Comparison of ENCODE assay signal across 8 cellular contexts in genomic region chr5:176388341-176389113, GRCh38. TPM values are rescaled to one million over a fixed set of nuclear protein-coding genes. Genes with fewer than 3 reads are reported as not detected.
DNase-seq lines count a peak whose midpoint lies in the region; ATAC-seq and TF ChIP-seq lines count a peak whose summit lies in the region.

HIGD2A (plus strand) TSS chr5:176388751; CDS start chr5:176388820, 69 bp downstream.
NOP16 (minus strand) TSS chr5:176388598; CDS start chr5:176388539, 59 bp downstream.

- H3K4me2 ChIP-seq in osteoblast (ENCODE audit: insufficient read depth, low read length): peak within 1 kb of the TSS; percentile 94

- H3K4me1 ChIP-seq in osteoblast (ENCODE audit: insufficient read depth, low read length) (peaks cover 18% of the 10 kb centered on the region), thoracic aorta (ENCODE audit: control insufficient read depth in 1 of 2, low read depth in 2 of 2) (peaks cover 9 to 20% of the 10 kb centered on the region in 2 donors)

- peak within 1 kb of the TSS; percentile 100 for H3K27ac Mint-ChIP-seq in activated naive CD8-positive, alpha-beta T cell
- H3K27ac Mint-ChIP-seq in glutamatergic neuron (ENCODE audit: unreplicated experiment): peak within 1 kb of the TSS; percentile 99

- H3K27me3 Mint-ChIP-seq in activated naive CD8-positive, alpha-beta T cell: no peaks in the 10 kb centered on the region
- peaks cover 10% of the 10 kb centered on the region for H3K27me3 Mint-ChIP-seq in glutamatergic neuron (ENCODE audit: unreplicated experiment)

- H3K27me3 ChIP-seq in osteoblast (ENCODE audit: insufficient read depth, low read length) (no peaks in the 10 kb centered on the region), thoracic aorta (replicated peaks; ENCODE audit: insufficient read depth) (no peaks in the 10 kb centered on the region)

- H3K4me3 Mint-ChIP-seq in activated naive CD8-positive, alpha-beta T cell: peak within 1 kb of the TSS; percentile 100
- peak within 1 kb of the TSS; percentile 99 for H3K4me3 Mint-ChIP-seq in glutamatergic neuron (ENCODE audit: unreplicated experiment)

- no peaks in the 10 kb centered on the region for H3K9me3 Mint-ChIP-seq in activated naive CD8-positive, alpha-beta T cell (ENCODE audit: low read depth)
- H3K9me3 Mint-ChIP-seq in glutamatergic neuron (ENCODE audit: unreplicated experiment): peaks cover 11% of the 10 kb centered on the region

- H3K27ac ChIP-seq in osteoblast (ENCODE audit: low read depth, low read length) (peak within 1 kb of the TSS; percentile 83), thoracic aorta (peak within 1 kb of the TSS; percentile 93 to 95)

- peak within 1 kb of the TSS; percentile 97 for H2AFZ ChIP-seq in osteoblast (ENCODE audit: low read length)

- DNase-seq in GM10248 (ENCODE audit: extremely low spot score) (peak; percentile 96), NCI-H1105 (lab: John Stamatoyannopoulos, UW) (peak; percentile 94), SKM-1 treated with dmso at 0.1 percent for 144 hours (lab: John Stamatoyannopoulos, UW; ENCODE audit: unreplicated experiment) (peak; percentile 99), glutamatergic neuron (peak; percentile 99), osteoblast (ENCODE audit: insufficient read length, low spot score, missing footprints) (peak; percentile 99), thoracic aorta (ENCODE audit: low spot score) (peak; percentile 99)

- peak within 1 kb of the TSS; percentile 90 for H3K4me3 ChIP-seq in osteoblast (ENCODE audit: insufficient read depth, low read length)
- H3K4me3 ChIP-seq in thoracic aorta: peak within 1 kb of the TSS; percentile 88

- peaks cover 39% of the 10 kb centered on the region for H3K79me2 ChIP-seq in osteoblast (ENCODE audit: insufficient read depth, low read length)

- CTCF ChIA-PET in GM10248 (lab: Yijun Ruan, JAX): interaction anchor here (0.7 to 2.1 kb wide), 2 partner anchors 35 to 269 kb away, joined by 3 to 5 read pairs; no protein-coding TSS in a partner anchor

- H4K20me1 ChIP-seq in osteoblast (ENCODE audit: insufficient read depth, low read length): peaks cover 13% of the 10 kb centered on the region

- no peak for TF ChIP-seq CTCF in GM10248 (IDR thresholded peaks at IDR 0.05; ENCODE audit: control extremely low read depth, extremely low read depth, low read depth, missing control alignments)
- no peak for TF ChIP-seq CTCF in glutamatergic neuron (IDR thresholded peaks at IDR 0.05; ENCODE audit: partially characterized antibody, unreplicated experiment)
- no peak for TF ChIP-seq CTCF in osteoblast (IDR thresholded peaks at IDR 0.05; ENCODE audit: extremely low read depth, low read depth, low read length)
- TF ChIP-seq CTCF in thoracic aorta (IDR thresholded peaks at IDR 0.05): no peak

- H3K9me3 ChIP-seq in osteoblast (ENCODE audit: low read depth, low read length) (no peaks in the 10 kb centered on the region), thoracic aorta (no peaks in the 10 kb centered on the region)

- H3K4me1 Mint-ChIP-seq in activated naive CD8-positive, alpha-beta T cell (ENCODE audit: low read depth): peaks cover 31% of the 10 kb centered on the region
- H3K4me1 Mint-ChIP-seq in glutamatergic neuron (ENCODE audit: low read depth, unreplicated experiment): peaks cover 11% of the 10 kb centered on the region

- POLR2A ChIA-PET in GM10248 (lab: Yijun Ruan, JAX): interaction anchor here (1.4 kb wide), 1 partner anchor 27 kb away, joined by 6 read pairs; the partner anchor contains the start of gene KIAA1191

- ATAC-seq in HG02623 (IDR thresholded peaks at IDR 0.05; ENCODE audit: unreplicated experiment) (peak; percentile 79), thoracic aorta (ENCODE audit: insufficient number of reproducible peaks, low FRiP score, low read depth) (peak; percentile 99)

- peaks cover 41% of the 10 kb centered on the region for H3K36me3 ChIP-seq in osteoblast (ENCODE audit: insufficient read depth, low read length)
- H3K36me3 ChIP-seq in thoracic aorta: peaks cover 28% of the 10 kb centered on the region

- H3K36me3 Mint-ChIP-seq in activated naive CD8-positive, alpha-beta T cell: peaks cover 12% of the 10 kb centered on the region
- H3K36me3 Mint-ChIP-seq in glutamatergic neuron (ENCODE audit: unreplicated experiment): no peaks in the 10 kb centered on the region

RNA-seq across cellular contexts. Expression of gene HIGD2A, which starts in this region (rescaled TPM):
- total RNA-seq in glutamatergic neuron (ENCODE audit: unreplicated experiment) (103 TPM), osteoblast (31.5 and 34.7 TPM in 2 replicates), thoracic aorta (10 to 100 TPM; 45.2 to 57.5 TPM)

RNA-seq across cellular contexts. Expression of gene NOP16, which starts in this region (rescaled TPM):
- 18.6 TPM for total RNA-seq in glutamatergic neuron (ENCODE audit: unreplicated experiment)
- total RNA-seq in osteoblast: 7.1 and 8.0 TPM in 2 replicates
- total RNA-seq in thoracic aorta: 10 to 100 TPM in 1 of 2 donors, 1 to 10 TPM in 1; 6.3 to 12.6 TPM

Comparison
In these comparisons a context has a peak if more than half of its experiments do, and no peak if none do; other contexts are left out.
1. Peak in every context shown above with its lines: DNase-seq, ATAC-seq, H3K4me3 ChIP-seq and H3K27ac ChIP-seq.